In the genomic region with DNA sequence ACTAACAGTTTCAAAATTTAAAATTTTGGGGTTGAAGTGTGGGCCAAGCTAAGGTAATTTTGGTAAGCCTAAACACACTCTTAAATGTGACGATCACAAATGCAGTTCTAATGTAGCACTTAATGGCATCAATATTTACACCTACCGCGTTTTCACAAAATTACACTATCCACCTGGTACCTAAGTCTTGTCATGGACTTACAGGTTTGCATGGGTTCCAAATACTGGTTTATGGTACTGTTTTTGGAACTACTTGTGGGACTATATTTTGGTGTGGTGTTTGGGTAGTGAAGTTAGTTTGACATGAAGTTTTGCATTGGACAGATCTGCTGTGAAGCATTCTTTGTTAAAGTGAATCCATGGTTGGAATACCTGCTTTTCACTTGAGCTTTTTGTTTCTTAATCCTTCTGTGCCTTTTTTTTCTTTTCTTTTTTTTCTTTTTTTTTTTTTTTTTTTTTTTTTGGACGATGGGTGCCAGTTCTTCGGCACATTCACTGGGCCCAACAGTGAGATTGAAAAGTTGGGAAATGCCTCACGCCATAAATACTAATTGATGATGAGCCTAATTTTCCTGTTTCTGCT, we compare ENCODE assay signal across 1 cellular context.
TF ChIP-seq lines count a peak whose summit lies in the region.

No MANE protein-coding gene starts in this region.

TF ChIP-seq in HepG2, 621 proteins besides CTCF, POLR2A, EP300 and RAD21:
- TF ChIP-seq RBM22 (optimal IDR thresholded peaks at IDR 0.05; ENCODE audit: low read length) (peak; percentile 92), FOXA1 (IDR thresholded peaks at IDR 0.05) (no peak), FOXA1 (CRISPR knock-in tag; IDR thresholded peaks at IDR 0.05) (no peak), NFKB2 (CRISPR knock-in tag; IDR thresholded peaks at IDR 0.05; ENCODE audit: borderline replicate concordance) (no peak), RBFOX2 (IDR thresholded peaks at IDR 0.05; ENCODE audit: low read depth, low read length) (peak; percentile 38)
TF ChIP-seq in HepG2: peak in this region for 2.
